In genomic region chr1:69982992-69983391, GRCh38 we compare ENCODE assay signal across 18 cellular contexts.
A peak's percentile ranks its signal among the peaks of the same experiment; 100 is the strongest.
DNase-seq lines count a peak whose midpoint lies in the region; ATAC-seq and TF ChIP-seq lines count a peak whose summit lies in the region.
"Had no signal": no experiment of that assay in that cellular context is flagged by ENCODE, and none has a peak within 500 bp of the region (broad histone marks: within the 10 kb centered on the region; RNA-seq: fewer than 3 reads in every experiment).

No MANE protein-coding gene starts in this region.

- peak; percentile 76 for DNase-seq in AG08395 (ENCODE audit: low spot score)
- DNase-seq in HEK293T (ENCODE audit: extremely low spot score) = peak; percentile 26
- DNase-seq in astrocyte of the hippocampus (ENCODE audit: low read depth, low spot score) = peak; percentile 33
- DNase-seq in kidney epithelial cell (ENCODE audit: low read depth) = peak; percentile 31
- no peak for DNase-seq in colonic mucosa
- DNase-seq in GM23338 (ENCODE audit: low spot score) = no peak
- no peak for DNase-seq in NCI-H2227 (lab: John Stamatoyannopoulos, UW; ENCODE audit: unreplicated experiment)
- no peak for DNase-seq in NCI-H526 treated with DMSO at 0.1 percent for 48 hours (lab: John Stamatoyannopoulos, UW)
- DNase-seq: ACHN; activated CD4-positive, alpha-beta T cell treated with anti-CD3 and anti-CD28 coated beads, Interleukin-2, amount 50 U/mL, for 4 hours; endodermal cell; hippocampal formation; NCI-H1092 treated with DMSO at 0.1 percent for 48 hours; pancreas; Peyer's patch had no signal

- no peaks in the 10 kb centered on the region for H3K4me1 ChIP-seq in colonic mucosa
- H3K4me1 ChIP-seq in GM23338 (ENCODE audit: insufficient read depth) = no peaks in the 10 kb centered on the region
- H3K4me1 ChIP-seq: ascending aorta, pancreas, Peyer's patch had no signal

- H3F3A ChIP-seq in GM23338 (replicated peaks; ENCODE audit: low read depth) = no peaks in the 10 kb centered on the region

- POLR2A ChIA-PET in HEK293T (lab: Yijun Ruan, JAX) = no interaction called here

- H3K4me2 ChIP-seq in GM23338 = no peak overlapping the region

- no peaks in the 10 kb centered on the region for H3K27me3 Mint-ChIP-seq in GM23338 (ENCODE audit: insufficient read depth, low read depth, poor library complexity)

- H3K4me3 ChIP-seq in kidney epithelial cell (ENCODE audit: low read depth, low read length) (no peak overlapping the region), colonic mucosa (no peak overlapping the region), GM23338 (no peak overlapping the region)
- H3K4me3 ChIP-seq: ascending aorta, GM12878, pancreas, Peyer's patch had no signal

- CTCF ChIA-PET in HEK293T (lab: Yijun Ruan, JAX) = no interaction called here

- H3K36me3 Mint-ChIP-seq in GM23338 (ENCODE audit: low read depth) = no peaks in the 10 kb centered on the region

- H3K9ac ChIP-seq in colonic mucosa (ENCODE audit: low read depth in 2 of 2, low read length in 2 of 2) = no peak overlapping the region

- H3K9me3 ChIP-seq in colonic mucosa = no peaks in the 10 kb centered on the region
- H3K9me3 ChIP-seq: ascending aorta, pancreas, Peyer's patch had no signal

- H3K79me2 ChIP-seq in GM23338 (replicated peaks; ENCODE audit: insufficient read depth) = no peaks in the 10 kb centered on the region

- H3K27me3 ChIP-seq in kidney epithelial cell (ENCODE audit: control insufficient read depth, insufficient read depth, low read length) = no peaks in the 10 kb centered on the region
- no peaks in the 10 kb centered on the region for H3K27me3 ChIP-seq in colonic mucosa
- H3K27me3 ChIP-seq in GM23338 (ENCODE audit: insufficient read depth) = no peaks in the 10 kb centered on the region
- H3K27me3 ChIP-seq: ascending aorta, pancreas, Peyer's patch had no signal

- H3K27ac Mint-ChIP-seq in GM23338 = no peak overlapping the region
- H3K27ac Mint-ChIP-seq: activated T-helper 1 cell treated with anti-CD3 and anti-CD28 coated beads, Interleukin-12 subunit alpha, Interleukin-12 subunit beta, Interleukin-2, Interleukin-4 antibody, amounts not matched to agents 30 ng/mL and 10 ng/mL and 1 ng/mL, durations not matched to agents 14 hours and 24 hours and 36 hours; endodermal cell had no signal

- H3K36me3 ChIP-seq in kidney epithelial cell (ENCODE audit: control insufficient read depth, insufficient read depth, low read length) (no peaks in the 10 kb centered on the region), colonic mucosa (no peaks in the 10 kb centered on the region), GM23338 (ENCODE audit: insufficient read depth) (no peaks in the 10 kb centered on the region)
- H3K36me3 ChIP-seq: ascending aorta, pancreas, Peyer's patch had no signal

- ATAC-seq in GM23338 = no peak
- ATAC-seq: GM12878, pancreas had no signal

- no peak overlapping the region for H3K4me3 Mint-ChIP-seq in GM23338
- H3K4me3 Mint-ChIP-seq: activated T-helper 1 cell treated with anti-CD3 and anti-CD28 coated beads, Interleukin-12 subunit alpha, Interleukin-12 subunit beta, Interleukin-2, Interleukin-4 antibody, amounts not matched to agents 30 ng/mL and 10 ng/mL and 1 ng/mL, durations not matched to agents 14 hours and 24 hours and 36 hours; endodermal cell had no signal

- H2AFZ ChIP-seq in GM23338 = no peak overlapping the region

- intact Hi-C loops in colonic mucosa (cut with DNase I) = no loop called here

- H3K9me3 Mint-ChIP-seq in GM23338 = no peaks in the 10 kb centered on the region
- H3K9me3 Mint-ChIP-seq: activated T-helper 1 cell treated with anti-CD3 and anti-CD28 coated beads, Interleukin-12 subunit alpha, Interleukin-12 subunit beta, Interleukin-2, Interleukin-4 antibody, amounts not matched to agents 30 ng/mL and 10 ng/mL and 1 ng/mL, durations not matched to agents 14 hours and 24 hours and 36 hours; endodermal cell had no signal

- TF ChIP-seq CTCF in kidney epithelial cell (IDR thresholded peaks at IDR 0.05; ENCODE audit: insufficient read depth, low read length, poor library complexity, severe bottlenecking) (no peak), colonic mucosa (IDR thresholded peaks at IDR 0.05) (no peak), GM23338 (conservative IDR thresholded peaks at IDR 0.05; ENCODE audit: low read depth in 2 of 2) (no peak)

- H3K9me2 ChIP-seq in GM23338 (ENCODE audit: insufficient read depth) = no peaks in the 10 kb centered on the region

- no peaks in the 10 kb centered on the region for H4K20me1 ChIP-seq in GM23338 (replicated peaks; ENCODE audit: insufficient read depth)

- H3K27ac ChIP-seq in colonic mucosa (no peak overlapping the region), GM23338 (ENCODE audit: low read depth) (no peak overlapping the region)
- H3K27ac ChIP-seq: ascending aorta, pancreas, Peyer's patch had no signal

- H3K4me1 Mint-ChIP-seq in GM23338 = peaks cover 3% of the 10 kb centered on the region; the same call in 2 of the 3 replicates

TF ChIP-seq in HEK293T, 16 proteins besides CTCF, POLR2A, EP300 and RAD21:
- 0 out of 2 replicates have a peak, but pooled peaks have one; percentile 28 for TF ChIP-seq L3MBTL2 (conservative IDR thresholded peaks at IDR 0.05)
- no peak for TF ChIP-seq ARNT (IDR thresholded peaks at IDR 0.05)
- no peak for TF ChIP-seq FOXM1 (IDR thresholded peaks at IDR 0.05; ENCODE audit: borderline replicate concordance)
- TF ChIP-seq PKNOX1 (IDR thresholded peaks at IDR 0.05) = no peak
- TF ChIP-seq ELF4 (IDR thresholded peaks at IDR 0.05) = no peak
- 0 out of 2 replicates have a peak, but pooled peaks have one; percentile 17 for TF ChIP-seq CTBP1 (IDR thresholded peaks at IDR 0.05; ENCODE audit: borderline replicate concordance)
- no peak for TF ChIP-seq TARDBP (IDR thresholded peaks at IDR 0.05)
- no peak for TF ChIP-seq ZNF384 (IDR thresholded peaks at IDR 0.05)
- no peak for TF ChIP-seq FOXK2 (IDR thresholded peaks at IDR 0.05)
- TF ChIP-seq HDGF (IDR thresholded peaks at IDR 0.05; ENCODE audit: borderline replicate concordance) = no peak
- TF ChIP-seq NFRKB (IDR thresholded peaks at IDR 0.05) = no peak
- TF ChIP-seq FOXA1 (IDR thresholded peaks at IDR 0.05) = no peak
- no peak for TF ChIP-seq SUZ12 (IDR thresholded peaks at IDR 0.05)

TF ChIP-seq in GM23338, 12 proteins besides CTCF, POLR2A, EP300 and RAD21 (continues in another document):
- no peak for TF ChIP-seq CREB1 (CRISPR knock-in tag; IDR thresholded peaks at IDR 0.05; ENCODE audit: low read depth)
- TF ChIP-seq ZNF114 (CRISPR knock-in tag; IDR thresholded peaks at IDR 0.05) = no peak
- no peak for TF ChIP-seq EZH2phosphoT487 (IDR thresholded peaks at IDR 0.05; ENCODE audit: unreplicated experiment)
- no peak for TF ChIP-seq ZNF462 (CRISPR knock-in tag; IDR thresholded peaks at IDR 0.05)
- TF ChIP-seq EZH2 (IDR thresholded peaks at IDR 0.05; ENCODE audit: low read depth, unreplicated experiment) = no peak

Comparison
In these comparisons a context has a peak if more than half of its experiments do, and no peak if none do; other contexts are left out.
1. DNase-seq: peak in AG08395 (single experiment), HEK293T (single experiment), astrocyte of the hippocampus (single experiment) and kidney epithelial cell (single experiment); none in colonic mucosa (single experiment), GM23338 (single experiment), NCI-H2227 (single experiment) and NCI-H526 treated with DMSO at 0.1 percent for 48 hours (single experiment).